In the genomic region with DNA sequence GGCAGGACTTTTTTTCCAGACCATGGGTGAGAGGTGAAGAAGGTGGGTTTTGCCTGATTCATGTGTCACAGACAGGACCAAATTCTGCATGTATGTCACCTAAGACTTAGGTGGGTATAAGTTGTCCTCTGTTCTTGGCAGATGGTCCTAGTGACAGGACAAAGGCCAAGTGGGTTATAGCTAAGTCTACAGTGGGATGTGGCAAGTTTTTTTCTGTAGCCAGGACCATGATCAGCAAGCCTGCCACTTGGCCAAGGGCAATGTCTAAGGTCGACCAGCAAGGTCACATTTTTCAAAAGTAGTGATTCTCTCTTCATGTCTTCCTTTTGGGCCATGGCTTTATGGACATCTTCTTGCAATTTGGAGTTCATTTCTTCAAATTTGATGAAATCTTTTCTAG, we compare ENCODE assay signal across 2 cellular contexts.
TF ChIP-seq lines count a peak whose summit lies in the region.

No MANE protein-coding gene starts in this region.

TF ChIP-seq in GM12891, 5 proteins besides CTCF, POLR2A, EP300 and RAD21:
- TF ChIP-seq POU2F2 (IDR thresholded peaks at IDR 0.05; ENCODE audit: low read depth, low read length), result no peak
- TF ChIP-seq PAX5 (IDR thresholded peaks at IDR 0.05; ENCODE audit: insufficient read depth, low read length, severe bottlenecking), result no peak
- no peak for TF ChIP-seq TAF1 (IDR thresholded peaks at IDR 0.05; ENCODE audit: low read depth, low read length)
- TF ChIP-seq POLR2AphosphoS5 (IDR thresholded peaks at IDR 0.05; ENCODE audit: low read depth, low read length), result peak; percentile 57
- TF ChIP-seq SPI1 (IDR thresholded peaks at IDR 0.05; ENCODE audit: low read depth, low read length), result no peak

TF ChIP-seq in GM12878, 131 proteins besides CTCF, POLR2A, EP300 and RAD21:
- no peak for TF ChIP-seq FOXM1 (IDR thresholded peaks at IDR 0.05; ENCODE audit: low read depth, low read length)
- no peak for TF ChIP-seq CREB1 (IDR thresholded peaks at IDR 0.05; ENCODE audit: low read depth)
- peak; percentile 54; the same call in 1 of the 2 replicates for TF ChIP-seq POLR2AphosphoS5 (IDR thresholded peaks at IDR 0.05; ENCODE audit: low read length)
- TF ChIP-seq, protein P1, sequence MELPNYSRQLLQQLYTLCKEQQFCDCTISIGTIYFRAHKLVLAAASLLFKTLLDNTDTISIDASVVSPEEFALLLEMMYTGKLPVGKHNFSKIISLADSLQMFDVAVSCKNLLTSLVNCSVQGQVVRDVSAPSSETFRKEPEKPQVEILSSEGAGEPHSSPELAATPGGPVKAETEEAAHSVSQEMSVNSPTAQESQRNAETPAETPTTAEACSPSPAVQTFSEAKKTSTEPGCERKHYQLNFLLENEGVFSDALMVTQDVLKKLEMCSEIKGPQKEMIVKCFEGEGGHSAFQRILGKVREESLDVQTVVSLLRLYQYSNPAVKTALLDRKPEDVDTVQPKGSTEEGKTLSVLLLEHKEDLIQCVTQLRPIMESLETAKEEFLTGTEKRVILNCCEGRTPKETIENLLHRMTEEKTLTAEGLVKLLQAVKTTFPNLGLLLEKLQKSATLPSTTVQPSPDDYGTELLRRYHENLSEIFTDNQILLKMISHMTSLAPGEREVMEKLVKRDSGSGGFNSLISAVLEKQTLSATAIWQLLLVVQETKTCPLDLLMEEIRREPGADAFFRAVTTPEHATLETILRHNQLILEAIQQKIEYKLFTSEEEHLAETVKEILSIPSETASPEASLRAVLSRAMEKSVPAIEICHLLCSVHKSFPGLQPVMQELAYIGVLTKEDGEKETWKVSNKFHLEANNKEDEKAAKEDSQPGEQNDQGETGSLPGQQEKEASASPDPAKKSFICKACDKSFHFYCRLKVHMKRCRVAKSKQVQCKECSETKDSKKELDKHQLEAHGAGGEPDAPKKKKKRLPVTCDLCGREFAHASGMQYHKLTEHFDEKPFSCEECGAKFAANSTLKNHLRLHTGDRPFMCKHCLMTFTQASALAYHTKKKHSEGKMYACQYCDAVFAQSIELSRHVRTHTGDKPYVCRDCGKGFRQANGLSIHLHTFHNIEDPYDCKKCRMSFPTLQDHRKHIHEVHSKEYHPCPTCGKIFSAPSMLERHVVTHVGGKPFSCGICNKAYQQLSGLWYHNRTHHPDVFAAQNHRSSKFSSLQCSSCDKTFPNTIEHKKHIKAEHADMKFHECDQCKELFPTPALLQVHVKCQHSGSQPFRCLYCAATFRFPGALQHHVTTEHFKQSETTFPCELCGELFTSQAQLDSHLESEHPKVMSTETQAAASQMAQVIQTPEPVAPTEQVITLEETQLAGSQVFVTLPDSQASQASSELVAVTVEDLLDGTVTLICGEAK (IDR thresholded peaks at IDR 0.05; ENCODE audit: borderline replicate concordance), result no peak
- no peak for TF ChIP-seq NKRF (conservative IDR thresholded peaks at IDR 0.05)
